23 cellular contexts compared by ENCODE assay signal in genomic region chr3:171653701-171654100, GRCh38.
"Had no signal": no experiment of that assay in that cellular context is flagged by ENCODE, and none has a peak within 500 bp of the region (broad histone marks: within the 10 kb centered on the region; RNA-seq: fewer than 3 reads in every experiment).

No MANE protein-coding gene starts in this region.

- H3K36me3 Mint-ChIP-seq: activated naive CD4-positive, alpha-beta T cell treated with anti-CD3 and anti-CD28 coated beads, Interleukin-2, amount 10 ng/mL, durations not matched to agents 7 days and 5 days; activated naive CD8-positive, alpha-beta T cell treated with anti-CD3 and anti-CD28 coated beads for 36 hours had no signal

- H3K4me1 Mint-ChIP-seq: activated CD4-positive, alpha-beta memory T cell treated with anti-CD3 and anti-CD28 coated beads, Interleukin-2, amount 10 ng/mL, durations not matched to agents 7 days and 5 days; activated CD4-positive, alpha-beta T cell treated with anti-CD3 and anti-CD28 coated beads for 36 hours; activated naive CD4-positive, alpha-beta T cell treated with anti-CD3 and anti-CD28 coated beads, Interleukin-2, amount 10 ng/mL, durations not matched to agents 7 days and 5 days; activated naive CD8-positive, alpha-beta T cell treated with anti-CD3 and anti-CD28 coated beads for 36 hours; activated T-helper 17 cell treated with anti-CD3 and anti-CD28 coated beads, Interleukin-2, amount 50 U/mL, for 72 hours had no signal

- H3K4me3 Mint-ChIP-seq: activated CD4-positive, alpha-beta memory T cell treated with anti-CD3 and anti-CD28 coated beads, Interleukin-2, amount 10 ng/mL, durations not matched to agents 7 days and 5 days; activated CD4-positive, alpha-beta T cell treated with anti-CD3 and anti-CD28 coated beads for 36 hours; activated naive CD4-positive, alpha-beta T cell treated with anti-CD3 and anti-CD28 coated beads, Interleukin-2, amount 10 ng/mL, durations not matched to agents 7 days and 5 days; activated naive CD8-positive, alpha-beta T cell treated with anti-CD3 and anti-CD28 coated beads for 36 hours; activated T-helper 17 cell treated with anti-CD3 and anti-CD28 coated beads, Interleukin-2, amount 50 U/mL, for 72 hours had no signal

- H3K36me3 ChIP-seq: brain microvascular endothelial cell, WERI-Rb-1 had no signal

- H3K4me3 ChIP-seq: Peyer's patch, SK-N-MC had no signal

- H3K27me3 ChIP-seq: brain microvascular endothelial cell, Peyer's patch had no signal

- H3K27ac ChIP-seq: brain microvascular endothelial cell, Peyer's patch, SK-N-MC, WERI-Rb-1 had no signal

- H3K27ac Mint-ChIP-seq: activated CD4-positive, alpha-beta memory T cell treated with anti-CD3 and anti-CD28 coated beads, Interleukin-2, amount 10 ng/mL, durations not matched to agents 7 days and 5 days; activated CD4-positive, alpha-beta T cell treated with anti-CD3 and anti-CD28 coated beads for 36 hours; activated naive CD4-positive, alpha-beta T cell treated with anti-CD3 and anti-CD28 coated beads, Interleukin-2, amount 10 ng/mL, durations not matched to agents 7 days and 5 days; activated naive CD8-positive, alpha-beta T cell treated with anti-CD3 and anti-CD28 coated beads for 36 hours; activated T-helper 17 cell treated with anti-CD3 and anti-CD28 coated beads, Interleukin-2, amount 50 U/mL, for 72 hours had no signal

- H3K27me3 Mint-ChIP-seq: activated CD4-positive, alpha-beta memory T cell treated with anti-CD3 and anti-CD28 coated beads, Interleukin-2, amount 10 ng/mL, durations not matched to agents 7 days and 5 days; activated CD4-positive, alpha-beta T cell treated with anti-CD3 and anti-CD28 coated beads for 36 hours; activated naive CD4-positive, alpha-beta T cell treated with anti-CD3 and anti-CD28 coated beads, Interleukin-2, amount 10 ng/mL, durations not matched to agents 7 days and 5 days; activated naive CD8-positive, alpha-beta T cell treated with anti-CD3 and anti-CD28 coated beads for 36 hours; activated T-helper 17 cell treated with anti-CD3 and anti-CD28 coated beads, Interleukin-2, amount 50 U/mL, for 72 hours had no signal

- ATAC-seq: activated CD4-positive, alpha-beta T cell treated with anti-CD3 and anti-CD28 coated beads for 36 hours; activated T-helper 17 cell treated with anti-CD3 and anti-CD28 coated beads, Interleukin-2, amount 50 U/mL, for 72 hours had no signal

- H3K9me3 ChIP-seq: Peyer's patch had no signal

- DNase-seq: activated CD4-positive, alpha-beta memory T cell treated with anti-CD3 and anti-CD28 coated beads, Interleukin-2, amount 10 ng/mL, durations not matched to agents 7 days and 5 days; activated CD4-positive, alpha-beta T cell treated with anti-CD3 and anti-CD28 coated beads for 36 hours; activated CD4-positive, alpha-beta T cell treated with anti-CD3 and anti-CD28 coated beads, Interleukin-2, amount 50 U/mL, for 1 hour; activated gamma-delta T cell; activated naive CD4-positive, alpha-beta T cell treated with anti-CD3 and anti-CD28 coated beads, Interleukin-2, amount 10 ng/mL, durations not matched to agents 7 days and 5 days; activated naive CD8-positive, alpha-beta T cell treated with anti-CD3 and anti-CD28 coated beads for 36 hours; activated T-cell treated with anti-CD3 and anti-CD28 coated beads for 4 hours; activated T-cell treated with anti-CD3 and anti-CD28 coated beads, Interleukin-2, amount 50 U/mL, for 48 hours; aorta; brain microvascular endothelial cell; Karpas-422; MM.1S; NCI-H1105; NCI-H1436; NCI-H1694 treated with DMSO at 0.1 percent for 48 hours; NCI-H2029 treated with DMSO at 0.1 percent for 48 hours; NCI-H345; NCI-H524; Peyer's patch; T-helper 1 cell; WERI-Rb-1 had no signal

- H3K9me3 Mint-ChIP-seq: activated CD4-positive, alpha-beta memory T cell treated with anti-CD3 and anti-CD28 coated beads, Interleukin-2, amount 10 ng/mL, durations not matched to agents 7 days and 5 days; activated naive CD4-positive, alpha-beta T cell treated with anti-CD3 and anti-CD28 coated beads, Interleukin-2, amount 10 ng/mL, durations not matched to agents 7 days and 5 days; activated naive CD8-positive, alpha-beta T cell treated with anti-CD3 and anti-CD28 coated beads for 36 hours; activated T-helper 17 cell treated with anti-CD3 and anti-CD28 coated beads, Interleukin-2, amount 50 U/mL, for 72 hours had no signal
